In the genomic region with DNA sequence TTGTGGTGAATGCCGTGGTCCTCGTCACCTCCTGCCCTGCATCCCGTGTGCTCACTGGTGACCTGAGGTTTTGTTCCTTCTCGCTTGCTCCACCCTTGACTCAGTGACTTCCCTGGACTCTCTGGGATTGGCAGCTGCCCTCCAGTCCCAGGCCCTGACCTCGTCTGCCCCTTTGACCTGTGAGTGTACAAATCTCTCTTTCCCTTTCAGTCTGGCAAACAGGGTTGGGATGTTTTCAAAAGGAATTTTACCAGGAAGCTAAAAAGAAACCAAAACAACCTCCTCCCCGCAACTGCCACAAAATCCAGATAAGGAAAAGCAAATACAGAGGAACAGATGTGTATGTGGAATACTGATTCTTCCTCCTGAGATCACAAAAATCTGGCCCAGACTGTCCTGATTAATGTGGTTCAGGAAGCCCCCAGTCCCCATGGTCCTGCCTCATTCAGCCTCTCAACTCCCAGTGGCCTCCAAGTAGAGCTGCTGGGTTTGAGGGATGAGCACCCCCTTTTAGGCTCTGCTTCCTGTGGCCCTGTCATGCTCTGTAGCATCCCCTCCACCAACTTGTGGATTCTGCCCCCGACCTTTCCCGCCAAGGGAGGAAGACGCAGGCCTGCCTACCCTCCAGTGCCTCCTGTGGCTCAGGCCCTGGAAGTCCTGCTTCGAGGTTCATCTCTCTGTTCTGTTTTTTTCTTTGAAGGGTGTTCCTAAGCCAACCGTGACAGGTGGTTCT, we compare ENCODE assay signal across 13 cellular contexts. TPM values are rescaled to one million over a fixed set of nuclear protein-coding genes. Genes with fewer than 3 reads are reported as not detected.
DNase-seq lines count a peak whose midpoint lies in the region; ATAC-seq and TF ChIP-seq lines count a peak whose summit lies in the region.
"Had no signal": no experiment of that assay in that cellular context is flagged by ENCODE, and none has a peak within 500 bp of the region (broad histone marks: within the 10 kb centered on the region; RNA-seq: fewer than 3 reads in every experiment).

No MANE protein-coding gene starts in this region.

- no peak overlapping the region for H3K4me3 Mint-ChIP-seq in activated T-helper 17 cell treated with anti-CD3 and anti-CD28 coated beads, Interleukin-2, amount 50 U/mL, for 72 hours
- H3K4me3 Mint-ChIP-seq in Calu3 (ENCODE audit: low read depth, unreplicated experiment) (no peak overlapping the region), immature natural killer cell (no peak overlapping the region)
- no peak overlapping the region for H3K4me3 Mint-ChIP-seq in stimulated activated naive CD8-positive, alpha-beta T cell treated with anti-CD3 and anti-CD28 coated beads, Interleukin-15, amount 100 ng/mL, for 72 hours
- H3K4me3 Mint-ChIP-seq: activated T-cell treated with anti-CD3 and anti-CD28 coated beads, Interleukin-2, amount 50 U/mL, for 24 hours; brain had no signal

- H3K9me3 Mint-ChIP-seq in activated T-helper 17 cell treated with anti-CD3 and anti-CD28 coated beads, Interleukin-2, amount 50 U/mL, for 72 hours = no peaks in the 10 kb centered on the region
- H3K9me3 Mint-ChIP-seq in Calu3 (ENCODE audit: low read depth, unreplicated experiment) = no peaks in the 10 kb centered on the region
- no peaks in the 10 kb centered on the region for H3K9me3 Mint-ChIP-seq in stimulated activated naive CD8-positive, alpha-beta T cell treated with anti-CD3 and anti-CD28 coated beads, Interleukin-15, amount 100 ng/mL, for 72 hours
- no peaks in the 10 kb centered on the region for H3K9me3 Mint-ChIP-seq in immature natural killer cell
- H3K9me3 Mint-ChIP-seq: activated T-cell treated with anti-CD3 and anti-CD28 coated beads, Interleukin-2, amount 50 U/mL, for 24 hours had no signal

- no peaks in the 10 kb centered on the region for H3K36me3 ChIP-seq in skeletal muscle tissue (ENCODE audit: control insufficient read depth in 3 of 3, insufficient read depth in 3 of 3, low read length in 3 of 3)

- CTCF ChIA-PET in Calu3 (lab: Charles Lee) = no interaction called here

- peak; percentile 64 to 70 for ATAC-seq in right cardiac atrium
- ATAC-seq in activated T-helper 17 cell treated with anti-CD3 and anti-CD28 coated beads, Interleukin-2, amount 50 U/mL, for 72 hours (replicated peaks) = no peak
- no peak for ATAC-seq in stimulated activated naive CD8-positive, alpha-beta T cell treated with anti-CD3 and anti-CD28 coated beads, Interleukin-15, amount 100 ng/mL, for 72 hours
- ATAC-seq: esophagus mucosa had no signal

- H3K4me1 Mint-ChIP-seq in activated T-helper 17 cell treated with anti-CD3 and anti-CD28 coated beads, Interleukin-2, amount 50 U/mL, for 72 hours = no peaks in the 10 kb centered on the region
- no peaks in the 10 kb centered on the region for H3K4me1 Mint-ChIP-seq in Calu3 (ENCODE audit: low read depth, unreplicated experiment)
- peaks cover 18% of the 10 kb centered on the region for H3K4me1 Mint-ChIP-seq in stimulated activated naive CD8-positive, alpha-beta T cell treated with anti-CD3 and anti-CD28 coated beads, Interleukin-15, amount 100 ng/mL, for 72 hours
- H3K4me1 Mint-ChIP-seq in immature natural killer cell = peaks cover 6 to 10% of the 10 kb centered on the region in 2 donors

- no peaks in the 10 kb centered on the region for H3K9me3 ChIP-seq in right cardiac atrium (ENCODE audit: control insufficient read depth, low read length)
- no peaks in the 10 kb centered on the region for H3K9me3 ChIP-seq in skeletal muscle tissue (ENCODE audit: control insufficient read depth in 3 of 3, low read length in 3 of 3)

- no peaks in the 10 kb centered on the region for H3K36me3 Mint-ChIP-seq in activated T-helper 17 cell treated with anti-CD3 and anti-CD28 coated beads, Interleukin-2, amount 50 U/mL, for 72 hours (ENCODE audit: low read depth)
- H3K36me3 Mint-ChIP-seq in Calu3 (ENCODE audit: insufficient read depth, unreplicated experiment) = peaks cover 5% of the 10 kb centered on the region
- H3K36me3 Mint-ChIP-seq in immature natural killer cell = no peaks in the 10 kb centered on the region
- H3K36me3 Mint-ChIP-seq: brain had no signal

- 53% methylated on average over 11 of the region's 11 CpGs for WGBS in right cardiac atrium

- no peak overlapping the region for H3K4me3 ChIP-seq in Jurkat, Clone E6-1 (ENCODE audit: low read length)
- H3K4me3 ChIP-seq in right cardiac atrium (ENCODE audit: low read length) = no peak overlapping the region
- no peak overlapping the region for H3K4me3 ChIP-seq in skeletal muscle tissue (ENCODE audit: low read length in 3 of 3)

- DNase-seq in Jurkat, Clone E6-1 (ENCODE audit: low read depth, low spot score) = peak; percentile 20
- peak; percentile 20 for DNase-seq in cerebellar cortex (ENCODE audit: low spot score)
- peak in 2 of 3 donors; percentile 74 to 80 for DNase-seq in right cardiac atrium
- no peak for DNase-seq in Calu3
- DNase-seq in stimulated activated naive CD8-positive, alpha-beta T cell treated with anti-CD3 and anti-CD28 coated beads, Interleukin-15, amount 100 ng/mL, for 72 hours = no peak
- DNase-seq in immature natural killer cell = no peak
- DNase-seq: activated T-cell treated with anti-CD3 and anti-CD28 coated beads, Interleukin-2, amount 50 U/mL, for 24 hours; NCI-H69 had no signal

- BruUV-seq in Calu3 (replicated peaks; lab: Mats Ljungman, UMichigan) = no TSS peak

- no peaks in the 10 kb centered on the region for H3K27me3 ChIP-seq in right cardiac atrium (ENCODE audit: control insufficient read depth, insufficient read depth)
- peaks cover 0 to 15% (median 15%) of the 10 kb centered on the region in 3 donors for H3K27me3 ChIP-seq in skeletal muscle tissue (ENCODE audit: control insufficient read depth in 3 of 3, insufficient read depth in 3 of 3, low read length in 3 of 3)

- H3K9ac ChIP-seq in skeletal muscle tissue (ENCODE audit: low read depth in 1 of 3, low read length in 3 of 3) = no peak overlapping the region

- H3K27me3 Mint-ChIP-seq in activated T-helper 17 cell treated with anti-CD3 and anti-CD28 coated beads, Interleukin-2, amount 50 U/mL, for 72 hours = peaks cover 14% of the 10 kb centered on the region
- H3K27me3 Mint-ChIP-seq in Calu3 (ENCODE audit: unreplicated experiment) (peaks cover 89% of the 10 kb centered on the region), immature natural killer cell (ENCODE audit: low read depth in 3 of 3) (peaks cover 1 to 8% (median 2%) of the 10 kb centered on the region in 3 donors)
- H3K27me3 Mint-ChIP-seq in stimulated activated naive CD8-positive, alpha-beta T cell treated with anti-CD3 and anti-CD28 coated beads, Interleukin-15, amount 100 ng/mL, for 72 hours = peaks cover 17% of the 10 kb centered on the region

- no peak for TF ChIP-seq CTCF in Calu3 (IDR thresholded peaks at IDR 0.05; ENCODE audit: unreplicated experiment)

- H3K27ac ChIP-seq in right cardiac atrium (ENCODE audit: low read length) (peak overlapping the region; percentile 32), skeletal muscle tissue (ENCODE audit: low read depth, low read length) (peak overlapping the region; percentile 1)
- H3K27ac ChIP-seq: HL-60 had no signal

- no peak overlapping the region for H3K27ac Mint-ChIP-seq in activated T-helper 17 cell treated with anti-CD3 and anti-CD28 coated beads, Interleukin-2, amount 50 U/mL, for 72 hours
- H3K27ac Mint-ChIP-seq in Calu3 (ENCODE audit: unreplicated experiment) (no peak overlapping the region), immature natural killer cell (peak overlapping the region in 2 of 6 donors; percentile 9 to 40)
- H3K27ac Mint-ChIP-seq in stimulated activated naive CD8-positive, alpha-beta T cell treated with anti-CD3 and anti-CD28 coated beads, Interleukin-15, amount 100 ng/mL, for 72 hours = no peak overlapping the region
- H3K27ac Mint-ChIP-seq: activated T-cell treated with anti-CD3 and anti-CD28 coated beads, Interleukin-2, amount 50 U/mL, for 24 hours had no signal

- H3K4me1 ChIP-seq in right cardiac atrium (ENCODE audit: control insufficient read depth, insufficient read depth, low read length) (no peaks in the 10 kb centered on the region), skeletal muscle tissue (ENCODE audit: control insufficient read depth in 3 of 3, insufficient read depth in 3 of 3, low read length in 3 of 3) (peaks cover 5 to 14% (median 11%) of the 10 kb centered on the region in 3 donors)

- intact Hi-C loops in right cardiac atrium (cut with DNase I) (no loop called here), Calu3 (cut with micrococcal nuclease; ENCODE audit: unreplicated experiment) (no loop called here)

RNA-seq across cellular contexts. Expression of a gene that starts 15.2 kb away (rescaled TPM):
- not detected for polyA plus RNA-seq in Jurkat, Clone E6-1 (2012; ENCODE audit: insufficient read depth, insufficient read length)
- total RNA-seq in right cardiac atrium (10 to 100 TPM; 11.7 to 17.4 (median 15.0) TPM), skeletal muscle tissue (14.1 TPM), Calu3 (2022) (not detected in 2 replicates)
- polyA plus RNA-seq in right cardiac atrium (16.8 TPM), immature natural killer cell (not detected)
- not detected for total RNA-seq in activated T-helper 17 cell treated with anti-CD3 and anti-CD28 coated beads, Interleukin-2, amount 50 U/mL, for 72 hours

RNA-seq across cellular contexts. Expression of a gene that starts 17.3 kb away (rescaled TPM):
- polyA plus RNA-seq in Jurkat, Clone E6-1 (2012; ENCODE audit: insufficient read depth, insufficient read length) = 28.9 TPM
- total RNA-seq in right cardiac atrium = 10 to 100 TPM in 2 of 4 donors, 1 to 10 TPM in 2; 9.8 to 11.0 (median 10.2) TPM
- polyA plus RNA-seq in right cardiac atrium = 15.4 TPM
- 12.0 TPM for total RNA-seq in skeletal muscle tissue
- total RNA-seq in activated T-helper 17 cell treated with anti-CD3 and anti-CD28 coated beads, Interleukin-2, amount 50 U/mL, for 72 hours = 1 to 10 TPM; 8.1 TPM
- 0.69 and 0.99 TPM in 2 replicates for total RNA-seq in Calu3 (2022)
- 1 to 10 TPM; 2.5 to 3.4 (median 2.8) TPM for polyA plus RNA-seq in immature natural killer cell

RNA-seq across cellular contexts. Expression of a gene that starts 36.5 kb away (rescaled TPM):
- not detected for polyA plus RNA-seq in Jurkat, Clone E6-1 (2012; ENCODE audit: insufficient read depth, insufficient read length)
- not detected for total RNA-seq in right cardiac atrium
- polyA plus RNA-seq in right cardiac atrium = not detected
- total RNA-seq in skeletal muscle tissue = not detected
- total RNA-seq in activated T-helper 17 cell treated with anti-CD3 and anti-CD28 coated beads, Interleukin-2, amount 50 U/mL, for 72 hours = not detected
- not detected in 2 replicates for total RNA-seq in Calu3 (2022)
- polyA plus RNA-seq in immature natural killer cell = not detected
- total RNA-seq: esophagus mucosa had no signal

RNA-seq across cellular contexts. Expression of a gene that starts 53.3 kb away (rescaled TPM):
- 0.23 TPM for polyA plus RNA-seq in Jurkat, Clone E6-1 (2012; ENCODE audit: insufficient read depth, insufficient read length)
- total RNA-seq in right cardiac atrium (1 to 10 TPM in 1 of 4 donors, under 1 TPM in 3; 0.26 to 1.9 (median 0.38) TPM), skeletal muscle tissue (1.6 TPM), Calu3 (2022) (not detected in 2 replicates)
- polyA plus RNA-seq in right cardiac atrium (0.43 TPM), immature natural killer cell (not detected)
- total RNA-seq in activated T-helper 17 cell treated with anti-CD3 and anti-CD28 coated beads, Interleukin-2, amount 50 U/mL, for 72 hours = not detected
- total RNA-seq: esophagus mucosa had no signal

Comparison
In these comparisons a context has a peak if more than half of its experiments do, and no peak if none do; other contexts are left out.
1. DNase-seq: peak in Jurkat, Clone E6-1 (single experiment), cerebellar cortex (single experiment) and right cardiac atrium (2 of 3); none in Calu3 (single experiment), stimulated activated naive CD8-positive, alpha-beta T cell treated with anti-CD3 and anti-CD28 coated beads, Interleukin-15, amount 100 ng/mL, for 72 hours (0 of 2) and immature natural killer cell (0 of 3).
2. ATAC-seq: peak in right cardiac atrium (2 of 2); none in activated T-helper 17 cell treated with anti-CD3 and anti-CD28 coated beads, Interleukin-2, amount 50 U/mL, for 72 hours (single experiment) and stimulated activated naive CD8-positive, alpha-beta T cell treated with anti-CD3 and anti-CD28 coated beads, Interleukin-15, amount 100 ng/mL, for 72 hours (single experiment).
3. RNA of a gene that starts 15.2 kb away (total RNA-seq): 11.7 to 17.4 TPM in right cardiac atrium and 14.1 TPM in skeletal muscle tissue (single experiment); not detected in activated T-helper 17 cell treated with anti-CD3 and anti-CD28 coated beads, Interleukin-2, amount 50 U/mL, for 72 hours and not detected in Calu3; every median in the first group is over 10 times any median in the second.